ENCODE assay signal across 18 cellular contexts in genomic region chr11:75105462-75105925, GRCh38. TPM values are rescaled to one million over a fixed set of nuclear protein-coding genes. Genes with fewer than 3 reads are reported as not detected.
DNase-seq lines count a peak whose midpoint lies in the region; ATAC-seq and TF ChIP-seq lines count a peak whose summit lies in the region.
"Had no signal": no experiment of that assay in that cellular context is flagged by ENCODE, and none has a peak within 500 bp of the region (broad histone marks: within the 10 kb centered on the region; RNA-seq: fewer than 3 reads in every experiment).

No MANE protein-coding gene starts in this region.

- no peaks in the 10 kb centered on the region for H3K4me1 ChIP-seq in upper lobe of left lung
- H3K4me1 ChIP-seq: esophagus muscularis mucosa had no signal

- in situ Hi-C loops in SK-MEL-5 (cut with HindIII; ENCODE audit: low pct_unique_long_range_greater_than_20kb, low sequenced_read_pairs): loop anchor here (25.0 kb wide), 1 partner anchor 107 kb away; no protein-coding TSS in a partner anchor

- H3K4me3 ChIP-seq in upper lobe of left lung: no peak overlapping the region
- H3K4me3 ChIP-seq: esophagus muscularis mucosa had no signal

- H3K9me3 ChIP-seq in upper lobe of left lung: no peaks in the 10 kb centered on the region

- WGBS in upper lobe of left lung, 2 donors: 53 to 65% methylated on average over 9 of the region's 9 CpGs

- ATAC-seq in upper lobe of left lung (ENCODE audit: low FRiP score in 2 of 2) (no peak), GM21390 (IDR thresholded peaks at IDR 0.05; ENCODE audit: unreplicated experiment) (no peak)
- ATAC-seq: sciatic nerve had no signal

- H3K36me3 ChIP-seq in upper lobe of left lung: no peaks in the 10 kb centered on the region
- H3K36me3 ChIP-seq: esophagus muscularis mucosa had no signal

- TF ChIP-seq EP300 in upper lobe of left lung (IDR thresholded peaks at IDR 0.05): no peak

- no peaks in the 10 kb centered on the region for H3K27me3 ChIP-seq in upper lobe of left lung

- no peak for TF ChIP-seq POLR2A in upper lobe of left lung (IDR thresholded peaks at IDR 0.05)

- TF ChIP-seq CTCF in upper lobe of left lung (IDR thresholded peaks at IDR 0.05): no peak

- DNase-seq in Daoy (ENCODE audit: low read depth) (peak; percentile 73), LHCN-M2 (ENCODE audit: low read depth) (peak; percentile 53), SK-MEL-5 (ENCODE audit: low read depth, low spot score) (peak; percentile 60), inferior parietal cortex (ENCODE audit: extremely low spot score) (peak; percentile 8), NCI-H2107 treated with DMSO at 0.1 percent for 48 hours (lab: John Stamatoyannopoulos, UW; ENCODE audit: unreplicated experiment) (no peak), upper lobe of left lung (no peak)
- no peak for DNase-seq in activated naive CD4-positive, alpha-beta T cell treated with Interleukin-2 at 50 U/mL for 16 hours
- DNase-seq: activated CD4-positive, alpha-beta T cell treated with anti-CD3 and anti-CD28 coated beads, Interleukin-2, amount 50 U/mL, for 48 hours; activated naive CD4-positive, alpha-beta T cell treated with anti-CD3 and anti-CD28 coated beads, Interleukin-2, amount 50 U/mL, for 16 hours; CD4-positive, CD25-positive, alpha-beta regulatory T cell; cerebellar nuclear complex; naive B cell; NCI-H524 treated with DMSO at 0.1 percent for 48 hours; substantia nigra had no signal

- H3K27ac ChIP-seq in upper lobe of left lung: no peak overlapping the region
- H3K27ac ChIP-seq: esophagus muscularis mucosa had no signal

RNA-seq across cellular contexts. Expression of gene OR2AT4, which starts 8.8 kb away (rescaled TPM):
- under 0.01 TPM in 1 of 2 replicates, not detected in the other for total RNA-seq in Daoy (2014; rRNA removed; shearing (Covaris generic))
- not detected in 2 replicates for total RNA-seq in LHCN-M2 (2014; rRNA removed)
- not detected for polyA plus RNA-seq in LHCN-M2 (2012)
- 0.05 TPM in 1 of 2 replicates, not detected in the other for total RNA-seq in SK-MEL-5 (2014; rRNA removed; shearing (Covaris generic))
- polyA plus RNA-seq in SK-MEL-5 (2015; cell fraction: cytosol; rRNA removed): 0.05 TPM in 1 of 2 replicates, not detected in the other
- not detected in 2 replicates for polyA plus RNA-seq in SK-MEL-5 (2015; cell fraction: nucleus; rRNA removed)
- not detected for total RNA-seq in upper lobe of left lung
- total RNA-seq: CD4-positive, CD25-positive, alpha-beta regulatory T cell; T-helper 1 cell treated with Interleukin-12 subunit alpha and Interleukin-12 subunit beta and Interleukin-4 antibody, amounts not matched to agents 30 ng/mL and 1 ng/mL, for 36 hours had no signal
- polyA plus RNA-seq: CD4-positive, CD25-positive, alpha-beta regulatory T cell had no signal

RNA-seq across cellular contexts. Expression of gene SLCO2B1, which starts 45.4 kb away (rescaled TPM):
- 0.15 and 0.51 TPM in 2 replicates for total RNA-seq in Daoy (2014; rRNA removed; shearing (Covaris generic))
- total RNA-seq in LHCN-M2 (2014; rRNA removed) (not detected in 2 replicates), upper lobe of left lung (100 to 1,000 TPM in 4 of 6 donors, 10 to 100 TPM in 2; 86.2 to 366 (median 193) TPM)
- 0.36 TPM for polyA plus RNA-seq in LHCN-M2 (2012)
- total RNA-seq in SK-MEL-5 (2014; rRNA removed; shearing (Covaris generic)): 0.13 TPM in 1 of 2 replicates, not detected in the other
- 0.21 and 0.71 TPM in 2 replicates for polyA plus RNA-seq in SK-MEL-5 (2015; cell fraction: cytosol; rRNA removed)
- 2.1 TPM in 1 of 2 replicates, not detected in the other for polyA plus RNA-seq in SK-MEL-5 (2015; cell fraction: nucleus; rRNA removed)
- total RNA-seq: CD4-positive, CD25-positive, alpha-beta regulatory T cell had no signal
- polyA plus RNA-seq: CD4-positive, CD25-positive, alpha-beta regulatory T cell had no signal

Comparison
In these comparisons a context has a peak if more than half of its experiments do, and no peak if none do; other contexts are left out.
1. DNase-seq: peak in Daoy (single experiment), LHCN-M2 (single experiment), SK-MEL-5 (single experiment) and inferior parietal cortex (single experiment); none in NCI-H2107 treated with DMSO at 0.1 percent for 48 hours (single experiment), upper lobe of left lung (0 of 2) and activated naive CD4-positive, alpha-beta T cell treated with Interleukin-2 at 50 U/mL for 16 hours (single experiment).
2. RNA of gene SLCO2B1, which starts 45.4 kb away (total RNA-seq): 86.2 to 366 TPM in upper lobe of left lung; 0.15 to 0.51 TPM in Daoy, 0.13 TPM in SK-MEL-5 and not detected in LHCN-M2; every median in the first group is over 10 times any median in the second.